Comparison of ENCODE assay signal across 11 cellular contexts in the genomic region with DNA sequence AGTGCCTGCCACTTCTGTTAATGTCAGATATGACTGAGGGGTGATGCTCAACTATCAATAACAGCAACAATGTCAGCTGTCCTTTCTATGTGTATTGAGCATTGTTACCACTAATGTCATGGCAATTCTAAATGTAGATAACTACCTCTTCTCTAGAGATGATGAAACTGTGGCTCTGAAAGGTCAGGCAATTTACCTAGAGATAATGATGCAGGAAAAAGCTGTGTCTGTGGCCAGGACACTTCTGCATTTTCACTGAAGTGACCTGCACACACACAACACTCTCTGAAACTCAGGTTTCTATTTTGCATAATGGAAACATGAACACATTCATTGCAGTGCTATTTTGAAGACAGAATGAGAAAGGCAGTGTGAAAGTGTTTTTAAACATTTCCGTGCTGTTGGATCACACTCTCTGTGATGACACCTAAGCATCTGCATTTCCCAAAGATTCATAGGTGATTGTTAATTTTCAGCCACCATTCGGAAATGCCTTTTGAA.
A peak's percentile ranks its signal among the peaks of the same experiment; 100 is the strongest.
DNase-seq lines count a peak whose midpoint lies in the region; ATAC-seq and TF ChIP-seq lines count a peak whose summit lies in the region.
"Had no signal": no experiment of that assay in that cellular context is flagged by ENCODE, and none has a peak within 500 bp of the region (broad histone marks: within the 10 kb centered on the region; RNA-seq: fewer than 3 reads in every experiment).

No MANE protein-coding gene starts in this region.

- no peaks in the 10 kb centered on the region for H3K36me3 ChIP-seq in OCI-LY3 (replicated peaks; ENCODE audit: low read depth, low read length)

- H3K27me3 ChIP-seq in OCI-LY3 (ENCODE audit: low read depth, low read length): no peaks in the 10 kb centered on the region
- H3K27me3 ChIP-seq in right cardiac atrium (ENCODE audit: control insufficient read depth, insufficient read depth): no peaks in the 10 kb centered on the region

- H3K4me1 ChIP-seq in OCI-LY3 (ENCODE audit: low read length): peaks cover 30% of the 10 kb centered on the region
- no peaks in the 10 kb centered on the region for H3K4me1 ChIP-seq in right cardiac atrium (ENCODE audit: control insufficient read depth, insufficient read depth, low read length)

- intact Hi-C loops in right cardiac atrium (cut with DNase I): no loop called here

- H3K79me2 ChIP-seq in OCI-LY3 (ENCODE audit: low read length): no peaks in the 10 kb centered on the region

- TF ChIP-seq CTCF in OCI-LY3 (IDR thresholded peaks at IDR 0.05; ENCODE audit: low read depth, low read length): no peak

- 79% methylated on average over 2 of the region's 2 CpGs for WGBS in right cardiac atrium

- H3K27ac ChIP-seq in OCI-LY3 (ENCODE audit: low read length): peak overlapping the region; percentile 62
- H3K27ac ChIP-seq in right cardiac atrium (ENCODE audit: low read length): no peak overlapping the region
- H3K27ac ChIP-seq: VCaP had no signal

- H4K20me1 ChIP-seq in OCI-LY3 (ENCODE audit: insufficient read depth, low read length): no peaks in the 10 kb centered on the region

- H3K4me2 ChIP-seq in OCI-LY3 (ENCODE audit: low read length): peak overlapping the region; percentile 56

- H3K9me3 ChIP-seq in OCI-LY3 (ENCODE audit: insufficient read depth, low read length) (no peaks in the 10 kb centered on the region), right cardiac atrium (ENCODE audit: control insufficient read depth, low read length) (no peaks in the 10 kb centered on the region)

- H2AFZ ChIP-seq in OCI-LY3 (ENCODE audit: low read depth, low read length): peak overlapping the region; percentile 35; the same call in 1 of the 2 replicates

- no peak for DNase-seq in activated naive CD4-positive, alpha-beta T cell (lab: John Stamatoyannopoulos, UW)
- DNase-seq in right cardiac atrium: no peak
- DNase-seq in NCI-H1092 (lab: John Stamatoyannopoulos, UW): no peak
- DNase-seq in GM03348 (ENCODE audit: low spot score): no peak
- DNase-seq: SIG-M5 had no signal

- H3K4me3 ChIP-seq in OCI-LY3 (ENCODE audit: low read length): peak overlapping the region; percentile 12
- H3K4me3 ChIP-seq in right cardiac atrium (ENCODE audit: low read length): no peak overlapping the region
- H3K4me3 ChIP-seq: K562 had no signal

- H3K9ac ChIP-seq in OCI-LY3 (ENCODE audit: low read length): peak overlapping the region; percentile 8; the same call in 1 of the 2 replicates

- ATAC-seq in GM18907 (IDR thresholded peaks at IDR 0.05; ENCODE audit: unreplicated experiment): peak; percentile 97
- ATAC-seq in GM21529 (IDR thresholded peaks at IDR 0.05; ENCODE audit: unreplicated experiment): peak; percentile 94
- peak; percentile 96 for ATAC-seq in HG03095 (IDR thresholded peaks at IDR 0.05; ENCODE audit: unreplicated experiment)
- no peak for ATAC-seq in right cardiac atrium
- ATAC-seq: K562 had no signal

Comparison
In these comparisons a context has a peak if more than half of its experiments do, and no peak if none do; other contexts are left out.
1. ATAC-seq: peak in GM18907 (single experiment), GM21529 (single experiment) and HG03095 (single experiment); none in right cardiac atrium (0 of 2).